8 cellular contexts compared by ENCODE assay signal in genomic region chrX:19343462-19344206, GRCh38. TPM values are rescaled to one million over a fixed set of nuclear protein-coding genes. Genes with fewer than 3 reads are reported as not detected.
DNase-seq lines count a peak whose midpoint lies in the region; TF ChIP-seq lines count a peak whose summit lies in the region.

Gene PDHA1, plus strand, starts transcription at chrX:19343927. Its CDS starts 111 bp downstream, at chrX:19344038.

- H3K27me3 ChIP-seq in H7 (ENCODE audit: control insufficient read depth, insufficient read depth, low read length) = no peaks in the 10 kb centered on the region

- H3K9me3 Mint-ChIP-seq in nephron = peaks cover 17% of the 10 kb centered on the region
- no peaks in the 10 kb centered on the region for H3K9me3 Mint-ChIP-seq in stimulated activated naive CD8-positive, alpha-beta T cell treated with anti-CD3 and anti-CD28 coated beads, Interleukin-15, Interleukin-2, amounts not matched to agents 100 ng/mL and 50 ng/mL, for 24 hours

- peaks cover 3% of the 10 kb centered on the region for H3K36me3 Mint-ChIP-seq in nephron (ENCODE audit: low read depth)
- H3K36me3 Mint-ChIP-seq in stimulated activated naive CD8-positive, alpha-beta T cell treated with anti-CD3 and anti-CD28 coated beads, Interleukin-15, Interleukin-2, amounts not matched to agents 100 ng/mL and 50 ng/mL, for 24 hours (ENCODE audit: low read depth) = peaks cover 6% of the 10 kb centered on the region

- peak within 1 kb of the TSS; percentile 90 to 93 (median 92) for H3K4me3 Mint-ChIP-seq in nephron
- H3K4me3 Mint-ChIP-seq in stimulated activated naive CD8-positive, alpha-beta T cell treated with anti-CD3 and anti-CD28 coated beads, Interleukin-15, Interleukin-2, amounts not matched to agents 100 ng/mL and 50 ng/mL, for 24 hours = peak within 1 kb of the TSS; percentile 84

- H3K36me3 ChIP-seq in H7 (replicated peaks; ENCODE audit: control insufficient read depth, insufficient read depth, low read length) = no peaks in the 10 kb centered on the region; the same call in 1 of the 2 replicates

- peak within 1 kb of the TSS; percentile 90 to 96 (median 95) for H3K27ac Mint-ChIP-seq in nephron
- peak within 1 kb of the TSS; percentile 84 for H3K27ac Mint-ChIP-seq in stimulated activated naive CD8-positive, alpha-beta T cell treated with anti-CD3 and anti-CD28 coated beads, Interleukin-15, Interleukin-2, amounts not matched to agents 100 ng/mL and 50 ng/mL, for 24 hours

- DNase-seq in ELF-1 (ENCODE audit: low read depth, low spot score) = peak; percentile 98
- peak; percentile 94 for DNase-seq in H7
- peak; percentile 92 for DNase-seq in M059J (ENCODE audit: low read depth)
- peak; percentile 81 to 87 for DNase-seq in SHP77 (lab: John Stamatoyannopoulos, UW)
- DNase-seq in activated effector memory CD4-positive, alpha-beta T cell treated with Interleukin-2 at 50 U/mL for 16 hours = peak; percentile 87
- peak; percentile 85 for DNase-seq in fibroblast of peridontal ligament (ENCODE audit: extremely low read depth)

- no peak for TF ChIP-seq CTCF in nephron (IDR thresholded peaks at IDR 0.05; ENCODE audit: unreplicated experiment in 3 of 3)

- peak within 1 kb of the TSS; percentile 83 for H3K4me3 ChIP-seq in H7 (ENCODE audit: insufficient read depth, low read depth, low read length)

- H3K4me1 Mint-ChIP-seq in nephron = peaks cover 20% of the 10 kb centered on the region
- H3K4me1 Mint-ChIP-seq in stimulated activated naive CD8-positive, alpha-beta T cell treated with anti-CD3 and anti-CD28 coated beads, Interleukin-15, Interleukin-2, amounts not matched to agents 100 ng/mL and 50 ng/mL, for 24 hours (ENCODE audit: low read depth) = peaks cover 24% of the 10 kb centered on the region

- no peaks in the 10 kb centered on the region for H3K27me3 Mint-ChIP-seq in nephron (ENCODE audit: low read depth)
- H3K27me3 Mint-ChIP-seq in stimulated activated naive CD8-positive, alpha-beta T cell treated with anti-CD3 and anti-CD28 coated beads, Interleukin-15, Interleukin-2, amounts not matched to agents 100 ng/mL and 50 ng/mL, for 24 hours = no peaks in the 10 kb centered on the region

RNA-seq across cellular contexts. Expression of gene PDHA1, which starts in this region (rescaled TPM):
- total RNA-seq in H7 (2014; rRNA removed; shearing (Covaris generic)) = 237 and 271 TPM in 2 replicates
- 61.6 and 184 TPM in 2 replicates for total RNA-seq in M059J (2014; rRNA removed; shearing (Covaris generic))

Comparison
In these comparisons a context has a peak if more than half of its experiments do, and no peak if none do; other contexts are left out.
1. Peak in every context shown above with its lines: DNase-seq and H3K4me3 ChIP-seq.